Comparison of ENCODE assay signal across 20 cellular contexts in the genomic region with DNA sequence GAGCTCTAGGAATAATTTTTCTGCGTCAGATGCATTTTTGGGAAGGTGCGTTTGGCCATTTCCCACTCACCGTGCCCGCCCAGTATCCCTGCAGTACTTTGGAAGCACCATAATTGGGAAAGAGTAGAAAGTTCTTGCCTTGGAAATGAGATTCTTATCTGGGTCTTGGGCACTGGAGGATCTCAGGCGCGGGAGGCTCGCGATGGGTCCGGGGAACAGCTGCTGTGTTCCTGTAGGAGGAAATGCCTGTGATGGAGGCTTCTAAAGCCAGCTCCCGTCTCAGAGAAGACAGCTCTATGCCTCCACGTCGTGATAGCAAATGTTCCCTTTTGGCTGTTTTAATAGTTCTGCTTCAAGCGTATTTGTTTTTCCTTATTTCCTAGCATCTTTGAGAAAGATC.
DNase-seq lines count a peak whose midpoint lies in the region; ATAC-seq and TF ChIP-seq lines count a peak whose summit lies in the region.
"Had no signal": no experiment of that assay in that cellular context is flagged by ENCODE, and none has a peak within 500 bp of the region (broad histone marks: within the 10 kb centered on the region; RNA-seq: fewer than 3 reads in every experiment).

No MANE protein-coding gene starts in this region.

- H3K27me3 ChIP-seq in adrenal gland = no peaks in the 10 kb centered on the region
- H3K27me3 ChIP-seq in suprapubic skin = no peaks in the 10 kb centered on the region
- H3K27me3 ChIP-seq: BLaER1 treated with 17β-estradiol and CSF1 and Interleukin-3, amounts not matched to agents 10 nM and 100 nM had no signal

- in situ Hi-C loops in G401 (cut with HindIII; ENCODE audit: low sequenced_read_pairs) = no loop called here

- H3K9me3 ChIP-seq in adrenal gland (replicated peaks in 1 of 3) = no peaks in the 10 kb centered on the region
- H3K9me3 ChIP-seq in suprapubic skin = peaks cover 9% of the 10 kb centered on the region
- H3K9me3 ChIP-seq: A549; BLaER1 treated with 17β-estradiol and CSF1 and Interleukin-3, amounts not matched to agents 10 nM and 100 nM; Caco-2 had no signal

- intact Hi-C loops in adrenal gland (cut with DNase I) = no loop called here

- no peak for TF ChIP-seq EP300 in suprapubic skin (IDR thresholded peaks at IDR 0.05)

- TF ChIP-seq POLR2A in adrenal gland (IDR thresholded peaks at IDR 0.05) (no peak), suprapubic skin (IDR thresholded peaks at IDR 0.05) (no peak)

- peak; percentile 62 for DNase-seq in G401 (ENCODE audit: low spot score)
- peak; percentile 49 for DNase-seq in cerebellar cortex (ENCODE audit: low spot score)
- peak; percentile 15 for DNase-seq in ecto neural progenitor cell (ENCODE audit: low spot score)
- DNase-seq in adrenal gland = no peak
- no peak for DNase-seq in hippocampal formation (lab: John Stamatoyannopoulos, UW)
- no peak for DNase-seq in suprapubic skin (ENCODE audit: low spot score in 2 of 2)
- DNase-seq: AML-193; Caco-2; Calu3; CD4-positive, alpha-beta T cell; CD8-positive, alpha-beta T cell; DMS79 treated with DMSO at 0.1 percent for 48 hours; GDM1 had no signal

- H3K27ac ChIP-seq in cingulate gyrus (ENCODE audit: low read depth, low read length) (peak overlapping the region; percentile 8), adrenal gland (no peak overlapping the region), suprapubic skin (no peak overlapping the region)
- H3K27ac ChIP-seq: 22Rv1; A549; BLaER1 treated with 17β-estradiol and CSF1 and Interleukin-3, amounts not matched to agents 10 nM and 100 nM; C4-2B had no signal

- TF ChIP-seq CTCF in adrenal gland (IDR thresholded peaks at IDR 0.05) (no peak), suprapubic skin (IDR thresholded peaks at IDR 0.05) (no peak)

- H3K36me3 ChIP-seq in adrenal gland (replicated peaks in 1 of 2) (no peaks in the 10 kb centered on the region), suprapubic skin (no peaks in the 10 kb centered on the region)
- H3K36me3 ChIP-seq: BLaER1 treated with 17β-estradiol and CSF1 and Interleukin-3, amounts not matched to agents 10 nM and 100 nM had no signal

- H3K4me3 ChIP-seq in adrenal gland = no peak overlapping the region
- no peak overlapping the region for H3K4me3 ChIP-seq in suprapubic skin
- H3K4me3 ChIP-seq: A549; BLaER1 treated with 17β-estradiol and CSF1 and Interleukin-3, amounts not matched to agents 10 nM and 100 nM; GM12878 had no signal

- no peak for ATAC-seq in HG03342 (IDR thresholded peaks at IDR 0.05; ENCODE audit: unreplicated experiment)
- ATAC-seq: A549; CD8-positive, alpha-beta T cell; GM12878 had no signal

- H3K4me1 ChIP-seq in adrenal gland (replicated peaks in 1 of 2) (no peaks in the 10 kb centered on the region), suprapubic skin (no peaks in the 10 kb centered on the region)
- H3K4me1 ChIP-seq: A549; BLaER1 treated with 17β-estradiol and CSF1 and Interleukin-3, amounts not matched to agents 10 nM and 100 nM; Caco-2 had no signal

- WGBS in adrenal gland, 4 donors = 71 to 79% (median 76%) methylated on average over 13 of the region's 13 CpGs
- WGBS in suprapubic skin = 79% methylated on average over 13 of the region's 13 CpGs

Comparison
In these comparisons a context has a peak if more than half of its experiments do, and no peak if none do; other contexts are left out.
1. DNase-seq: peak in G401 (single experiment), cerebellar cortex (single experiment) and ecto neural progenitor cell (single experiment); none in adrenal gland (0 of 7), hippocampal formation (0 of 2) and suprapubic skin (0 of 2).